1 cellular context compared by ENCODE assay signal in genomic region chr6:122050226-122050755, GRCh38.
TF ChIP-seq lines count a peak whose summit lies in the region.

No MANE protein-coding gene starts in this region.

TF ChIP-seq in HCT116, 20 proteins besides CTCF, POLR2A, EP300 and RAD21 (continued from another document):
- no peak for TF ChIP-seq CEBPB (IDR thresholded peaks at IDR 0.05; ENCODE audit: low read depth)
- no peak for TF ChIP-seq EGR1 (IDR thresholded peaks at IDR 0.05; ENCODE audit: low read depth)
- TF ChIP-seq SRF (IDR thresholded peaks at IDR 0.05; ENCODE audit: low read depth), result no peak
- no peak for TF ChIP-seq POLR2AphosphoS5 (IDR thresholded peaks at IDR 0.05; ENCODE audit: low read depth, low read length)
